Comparison of ENCODE assay signal across 1 cellular context in the genomic region with DNA sequence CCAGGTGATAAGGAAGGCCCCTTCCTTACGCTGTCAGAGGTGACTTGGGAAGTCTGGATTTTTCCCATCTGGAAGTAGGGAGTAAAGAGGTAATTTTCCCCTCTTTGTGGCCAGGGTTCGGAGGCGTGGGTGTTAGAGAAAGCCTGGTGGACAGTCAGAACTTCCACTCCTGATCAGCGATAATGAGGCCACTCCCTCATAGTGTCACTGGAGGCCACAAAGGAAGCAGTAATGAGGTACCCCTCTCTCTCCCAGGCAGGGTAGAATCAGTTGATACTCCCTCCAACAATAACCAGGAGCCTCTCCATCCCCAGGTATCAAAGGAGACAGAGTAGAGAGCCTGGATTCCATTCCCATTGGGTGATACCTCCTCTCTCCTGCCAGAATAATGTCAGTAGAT.
A peak's percentile ranks its signal among the peaks of the same experiment; 100 is the strongest.
TF ChIP-seq lines count a peak whose summit lies in the region.

No MANE protein-coding gene starts in this region.

TF ChIP-seq in K562, 482 proteins besides CTCF, POLR2A, EP300 and RAD21:
- TF ChIP-seq MCM7 (IDR thresholded peaks at IDR 0.05) (no peak), ZBTB17 (CRISPR knock-in tag; IDR thresholded peaks at IDR 0.05) (no peak), ZNF140 (CRISPR knock-in tag; IDR thresholded peaks at IDR 0.05) (no peak), GTF2E2 (tag; IDR thresholded peaks at IDR 0.05) (no peak), ZNF785 (CRISPR knock-in tag; IDR thresholded peaks at IDR 0.05) (no peak), PREB (CRISPR knock-in tag; IDR thresholded peaks at IDR 0.05) (no peak), FOSL1 (tag; conservative IDR thresholded peaks at IDR 0.05) (peak; percentile 49), ZNF311 (CRISPR knock-in tag; IDR thresholded peaks at IDR 0.05) (no peak), JUND (IDR thresholded peaks at IDR 0.05; ENCODE audit: borderline replicate concordance, low read depth, low read length) (peak; percentile 7; the same call in 1 of the 2 replicates), JUND (tag; IDR thresholded peaks at IDR 0.05; ENCODE audit: borderline replicate concordance, low read depth, low read length) (no peak), DMBX1 (CRISPR knock-in tag; IDR thresholded peaks at IDR 0.05; ENCODE audit: borderline replicate concordance) (no peak), EGR1 (conservative IDR thresholded peaks at IDR 0.05) (peak; percentile 38; the same call in 1 of the 2 replicates), GATAD2A (IDR thresholded peaks at IDR 0.05) (no peak), HDAC1 (IDR thresholded peaks at IDR 0.05) (no peak), AFF1 (IDR thresholded peaks at IDR 0.05; ENCODE audit: low read depth in 1 of 2, partially characterized antibody in 2 of 2) (no peak)
- TF ChIP-seq, protein P1, sequence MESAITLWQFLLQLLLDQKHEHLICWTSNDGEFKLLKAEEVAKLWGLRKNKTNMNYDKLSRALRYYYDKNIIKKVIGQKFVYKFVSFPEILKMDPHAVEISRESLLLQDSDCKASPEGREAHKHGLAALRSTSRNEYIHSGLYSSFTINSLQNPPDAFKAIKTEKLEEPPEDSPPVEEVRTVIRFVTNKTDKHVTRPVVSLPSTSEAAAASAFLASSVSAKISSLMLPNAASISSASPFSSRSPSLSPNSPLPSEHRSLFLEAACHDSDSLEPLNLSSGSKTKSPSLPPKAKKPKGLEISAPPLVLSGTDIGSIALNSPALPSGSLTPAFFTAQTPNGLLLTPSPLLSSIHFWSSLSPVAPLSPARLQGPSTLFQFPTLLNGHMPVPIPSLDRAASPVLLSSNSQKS (CRISPR knock-in tag; IDR thresholded peaks at IDR 0.05) = no peak
- TF ChIP-seq, protein P2, sequence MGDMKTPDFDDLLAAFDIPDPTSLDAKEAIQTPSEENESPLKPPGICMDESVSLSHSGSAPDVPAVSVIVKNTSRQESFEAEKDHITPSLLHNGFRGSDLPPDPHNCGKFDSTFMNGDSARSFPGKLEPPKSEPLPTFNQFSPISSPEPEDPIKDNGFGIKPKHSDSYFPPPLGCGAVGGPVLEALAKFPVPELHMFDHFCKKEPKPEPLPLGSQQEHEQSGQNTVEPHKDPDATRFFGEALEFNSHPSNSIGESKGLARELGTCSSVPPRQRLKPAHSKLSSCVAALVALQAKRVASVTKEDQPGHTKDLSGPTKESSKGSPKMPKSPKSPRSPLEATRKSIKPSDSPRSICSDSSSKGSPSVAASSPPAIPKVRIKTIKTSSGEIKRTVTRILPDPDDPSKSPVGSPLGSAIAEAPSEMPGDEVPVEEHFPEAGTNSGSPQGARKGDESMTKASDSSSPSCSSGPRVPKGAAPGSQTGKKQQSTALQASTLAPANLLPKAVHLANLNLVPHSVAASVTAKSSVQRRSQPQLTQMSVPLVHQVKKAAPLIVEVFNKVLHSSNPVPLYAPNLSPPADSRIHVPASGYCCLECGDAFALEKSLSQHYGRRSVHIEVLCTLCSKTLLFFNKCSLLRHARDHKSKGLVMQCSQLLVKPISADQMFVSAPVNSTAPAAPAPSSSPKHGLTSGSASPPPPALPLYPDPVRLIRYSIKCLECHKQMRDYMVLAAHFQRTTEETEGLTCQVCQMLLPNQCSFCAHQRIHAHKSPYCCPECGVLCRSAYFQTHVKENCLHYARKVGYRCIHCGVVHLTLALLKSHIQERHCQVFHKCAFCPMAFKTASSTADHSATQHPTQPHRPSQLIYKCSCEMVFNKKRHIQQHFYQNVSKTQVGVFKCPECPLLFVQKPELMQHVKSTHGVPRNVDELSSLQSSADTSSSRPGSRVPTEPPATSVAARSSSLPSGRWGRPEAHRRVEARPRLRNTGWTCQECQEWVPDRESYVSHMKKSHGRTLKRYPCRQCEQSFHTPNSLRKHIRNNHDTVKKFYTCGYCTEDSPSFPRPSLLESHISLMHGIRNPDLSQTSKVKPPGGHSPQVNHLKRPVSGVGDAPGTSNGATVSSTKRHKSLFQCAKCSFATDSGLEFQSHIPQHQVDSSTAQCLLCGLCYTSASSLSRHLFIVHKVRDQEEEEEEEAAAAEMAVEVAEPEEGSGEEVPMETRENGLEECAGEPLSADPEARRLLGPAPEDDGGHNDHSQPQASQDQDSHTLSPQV (IDR thresholded peaks at IDR 0.05) = no peak
